8 cellular contexts compared by ENCODE assay signal in the genomic region with DNA sequence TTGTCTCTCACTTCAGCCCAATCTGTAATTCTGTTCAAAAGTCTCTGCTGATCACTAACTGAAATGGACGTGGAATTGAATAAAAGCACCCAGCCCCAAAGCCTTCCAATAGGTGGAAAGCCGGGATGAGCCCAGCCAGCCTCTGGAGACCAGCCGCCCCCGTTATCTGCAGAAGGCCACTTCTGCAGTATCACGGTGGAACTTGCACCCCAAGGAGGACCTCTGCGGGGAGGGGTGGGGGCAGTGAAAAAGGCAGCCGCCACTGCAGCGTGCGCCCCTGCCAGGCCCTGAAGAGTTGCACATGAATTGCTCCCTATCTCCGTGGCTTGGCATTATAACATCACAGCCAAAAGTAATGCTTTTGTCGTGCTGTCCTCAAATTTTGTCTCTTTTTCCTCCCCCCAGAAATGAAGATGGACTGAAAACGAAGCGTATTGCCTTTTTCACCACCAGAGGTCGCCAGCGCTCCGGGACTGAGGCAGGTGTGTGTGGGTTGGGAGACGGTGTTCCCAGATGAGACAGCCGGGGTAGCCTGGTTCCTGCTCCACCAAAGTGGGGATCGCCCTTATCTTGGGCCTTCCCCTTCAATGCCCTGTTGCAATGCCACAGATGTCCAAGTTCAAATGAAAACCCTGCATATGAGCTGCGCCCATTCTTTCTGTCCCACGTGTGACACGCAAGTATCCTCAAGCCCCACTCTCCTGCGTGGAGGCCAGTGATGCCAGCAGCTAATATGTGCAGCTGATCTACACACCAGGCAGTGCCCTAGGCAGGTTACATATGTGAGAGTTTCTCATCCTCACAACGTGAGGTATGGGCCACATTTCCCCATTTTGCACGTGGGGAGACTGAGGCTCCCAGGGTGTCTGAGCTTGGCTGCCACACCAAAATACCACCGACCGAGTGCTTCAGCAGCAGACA.
DNase-seq lines count a peak whose midpoint lies in the region; ATAC-seq and TF ChIP-seq lines count a peak whose summit lies in the region.

No MANE protein-coding gene starts in this region.

- POLR2A ChIA-PET in CD8-positive, alpha-beta T cell (lab: Charles Lee), result no interaction called here
- POLR2A ChIA-PET in naive thymus-derived CD4-positive, alpha-beta T cell (lab: Charles Lee), result no interaction called here

- no peak overlapping the region for H3K4me3 Mint-ChIP-seq in CD8-positive, alpha-beta T cell
- H3K4me3 Mint-ChIP-seq in naive thymus-derived CD4-positive, alpha-beta T cell, result no peak overlapping the region

- H3K36me3 ChIP-seq in CD8-positive, alpha-beta T cell (ENCODE audit: insufficient read depth, low read length), result no peaks in the 10 kb centered on the region
- H3K36me3 ChIP-seq in naive thymus-derived CD4-positive, alpha-beta T cell (ENCODE audit: control insufficient read depth in 2 of 3, insufficient read depth in 3 of 3, low read length in 3 of 3), result no peaks in the 10 kb centered on the region

- no peaks in the 10 kb centered on the region for H3K9me3 ChIP-seq in CD8-positive, alpha-beta T cell (ENCODE audit: low read length)
- no peaks in the 10 kb centered on the region for H3K9me3 ChIP-seq in naive thymus-derived CD4-positive, alpha-beta T cell (ENCODE audit: control insufficient read depth in 2 of 3, low read length in 3 of 3)

- H3K4me3 ChIP-seq in CD8-positive, alpha-beta T cell (ENCODE audit: low read depth, low read length), result no peak overlapping the region
- no peak overlapping the region for H3K4me3 ChIP-seq in naive thymus-derived CD4-positive, alpha-beta T cell (ENCODE audit: low read length)

- TF ChIP-seq POLR2A in erythroblast (IDR thresholded peaks at IDR 0.05; ENCODE audit: low read length), result no peak

- no peak overlapping the region for H3K27ac ChIP-seq in CD8-positive, alpha-beta T cell (ENCODE audit: low read depth, low read length)
- H3K27ac ChIP-seq in naive thymus-derived CD4-positive, alpha-beta T cell (ENCODE audit: low read depth, low read length), result no peak overlapping the region

- TF ChIP-seq CTCF in CD8-positive, alpha-beta T cell (IDR thresholded peaks at IDR 0.05), result peak; percentile 73

- peak; percentile 17 to 78 (median 59) for DNase-seq in CD8-positive, alpha-beta T cell
- DNase-seq in HCEC 1CT (peak; percentile 42), NCI-H82 (lab: John Stamatoyannopoulos, UW) (peak; percentile 81), activated T-cell treated with anti-CD3 and anti-CD28 coated beads for 1 hour (ENCODE audit: low read depth) (peak; percentile 69), erythroblast (lab: John Stamatoyannopoulos, UW) (peak; percentile 51 to 81)
- DNase-seq in naive thymus-derived CD4-positive, alpha-beta T cell, result peak; percentile 19 to 77 (median 48)
- DNase-seq in stimulated activated CD8-positive, alpha-beta memory T cell treated with anti-CD3 and anti-CD28 coated beads, Interleukin-7, amount 100 ng/mL, for 48 hours (ENCODE audit: extremely low read depth in 1 of 2, low read depth in 1 of 2), result peak; percentile 10 to 47

- no peaks in the 10 kb centered on the region for H3K4me1 ChIP-seq in CD8-positive, alpha-beta T cell (ENCODE audit: insufficient read depth, low read length)
- no peaks in the 10 kb centered on the region for H3K4me1 ChIP-seq in naive thymus-derived CD4-positive, alpha-beta T cell (ENCODE audit: control insufficient read depth in 2 of 2, insufficient read depth in 2 of 2, low read length in 2 of 2)

- CTCF ChIA-PET in CD8-positive, alpha-beta T cell (lab: Charles Lee), result interaction anchor here (0.6 to 2.8 kb wide), 20 partner anchors 7 to 248 kb away, joined by 3 to 22 read pairs (median 4); no protein-coding TSS in a partner anchor
- CTCF ChIA-PET in naive thymus-derived CD4-positive, alpha-beta T cell (lab: Charles Lee), result interaction anchor here (0.6 to 2.4 kb wide), 3 partner anchors 9 to 243 kb away, joined by 3 to 24 read pairs (median 4); no protein-coding TSS in a partner anchor

- H3K4me1 Mint-ChIP-seq in CD8-positive, alpha-beta T cell (ENCODE audit: low read depth), result no peaks in the 10 kb centered on the region
- peaks cover 0 to 3% (median 0%) of the 10 kb centered on the region in 7 donors for H3K4me1 Mint-ChIP-seq in naive thymus-derived CD4-positive, alpha-beta T cell

- H3K9me3 Mint-ChIP-seq in CD8-positive, alpha-beta T cell, result no peaks in the 10 kb centered on the region
- H3K9me3 Mint-ChIP-seq in naive thymus-derived CD4-positive, alpha-beta T cell, result peaks cover 0 to 1% (median 0%) of the 10 kb centered on the region in 11 donors

- no peak overlapping the region for H3K27ac Mint-ChIP-seq in CD8-positive, alpha-beta T cell
- no peak overlapping the region for H3K27ac Mint-ChIP-seq in naive thymus-derived CD4-positive, alpha-beta T cell

- H3K36me3 Mint-ChIP-seq in CD8-positive, alpha-beta T cell, result no peaks in the 10 kb centered on the region
- H3K36me3 Mint-ChIP-seq in naive thymus-derived CD4-positive, alpha-beta T cell, result no peaks in the 10 kb centered on the region

- no peaks in the 10 kb centered on the region for H3K27me3 ChIP-seq in CD8-positive, alpha-beta T cell (ENCODE audit: insufficient read depth, low read length)
- no peaks in the 10 kb centered on the region for H3K27me3 ChIP-seq in naive thymus-derived CD4-positive, alpha-beta T cell (ENCODE audit: control insufficient read depth in 2 of 2, insufficient read depth in 2 of 2, low read length in 2 of 2)

- intact Hi-C loops in CD8-positive, alpha-beta T cell (cut with DNase I, micrococcal nuclease), result loop anchor here (1.0 to 10.0 kb wide), 4 partner anchors 72 to 640 kb away; partner anchors contain the start of gene TM2D3 (in 1 of the 2)
- intact Hi-C loops in naive thymus-derived CD4-positive, alpha-beta T cell (cut with micrococcal nuclease), result loop anchor here (1.0 to 5.0 kb wide), 4 partner anchors 74 to 626 kb away; partner anchors contain the start of gene SELENOS (in 1 of the 2)

- H3K27me3 Mint-ChIP-seq in CD8-positive, alpha-beta T cell (ENCODE audit: low read depth), result peaks cover 9% of the 10 kb centered on the region
- H3K27me3 Mint-ChIP-seq in naive thymus-derived CD4-positive, alpha-beta T cell, result peaks cover 0 to 3% (median 0%) of the 10 kb centered on the region in 5 donors

- ATAC-seq in CD8-positive, alpha-beta T cell, result peak; percentile 42
- peak; percentile 53 for ATAC-seq in naive thymus-derived CD4-positive, alpha-beta T cell
- no peak for ATAC-seq in GM19035 (IDR thresholded peaks at IDR 0.05; ENCODE audit: unreplicated experiment)

Comparison
In these comparisons a context has a peak if more than half of its experiments do, and no peak if none do; other contexts are left out.
1. DNase-seq: peak in every context shown above with its lines; median percentile 81 in NCI-H82; 69 in activated T-cell treated with anti-CD3 and anti-CD28 coated beads for 1 hour; 66 in erythroblast; 59 in CD8-positive, alpha-beta T cell; 48 in naive thymus-derived CD4-positive, alpha-beta T cell; 42 in HCEC 1CT; 28 in stimulated activated CD8-positive, alpha-beta memory T cell treated with anti-CD3 and anti-CD28 coated beads, Interleukin-7, amount 100 ng/mL, for 48 hours.